21 cellular contexts compared by ENCODE assay signal in genomic region chr22:46484156-46484860, GRCh38. TPM values are rescaled to one million over a fixed set of nuclear protein-coding genes. Genes with fewer than 3 reads are reported as not detected.
DNase-seq lines count a peak whose midpoint lies in the region; ATAC-seq and TF ChIP-seq lines count a peak whose summit lies in the region.
"Had no signal": no experiment of that assay in that cellular context is flagged by ENCODE, and none has a peak within 500 bp of the region (broad histone marks: within the 10 kb centered on the region; RNA-seq: fewer than 3 reads in every experiment).

No MANE protein-coding gene starts in this region.

- H2AFZ ChIP-seq in mesenchymal stem cell (ENCODE audit: low read depth, low read length): no peak overlapping the region

- H2BK5ac ChIP-seq in mesenchymal stem cell (ENCODE audit: low read depth, low read length, poor library complexity, severe bottlenecking): peak overlapping the region; percentile 85

- TF ChIP-seq CTCF in HFFc6 (IDR thresholded peaks at IDR 0.05): no peak
- no peak for TF ChIP-seq CTCF in type B pancreatic cell (conservative IDR thresholded peaks at IDR 0.05)
- no peak for TF ChIP-seq CTCF in transverse colon (IDR thresholded peaks at IDR 0.05)

- no peak overlapping the region for H2BK120ac ChIP-seq in mesenchymal stem cell (ENCODE audit: low read depth, low read length)

- H3K36me3 ChIP-seq in mesenchymal stem cell (ENCODE audit: control insufficient read depth in 1 of 2, insufficient read depth in 2 of 2, low read depth in 1 of 2, low read length in 2 of 2) (no peaks in the 10 kb centered on the region), transverse colon (no peaks in the 10 kb centered on the region)
- H3K36me3 ChIP-seq: right lobe of liver had no signal

- intact Hi-C loops in transverse colon (cut with DNase I; ENCODE audit: low total_unique reads): no loop called here

- H3K36me3 Mint-ChIP-seq in HFFc6 (ENCODE audit: low read depth) (no peaks in the 10 kb centered on the region), type B pancreatic cell (peaks cover 3% of the 10 kb centered on the region)
- no peaks in the 10 kb centered on the region for H3K36me3 Mint-ChIP-seq in activated naive CD4-positive, alpha-beta T cell treated with anti-CD3 and anti-CD28 coated beads, Interleukin-2, amount 50 U/mL, for 72 hours
- H3K36me3 Mint-ChIP-seq: memory B cell; naive thymus-derived CD8-positive, alpha-beta T cell had no signal

- H3K27ac ChIP-seq in mesenchymal stem cell (ENCODE audit: low read length, poor library complexity, severe bottlenecking): peak overlapping the region; percentile 93
- H3K27ac ChIP-seq in transverse colon: no peak overlapping the region
- H3K27ac ChIP-seq: right lobe of liver had no signal

- no peak overlapping the region for H4K8ac ChIP-seq in mesenchymal stem cell (ENCODE audit: low read length)

- no peak for DNase-seq in HFFc6
- DNase-seq in dedifferentiated amniotic fluid mesenchymal stem cell (ENCODE audit: extremely low spot score): peak; percentile 24
- DNase-seq in mesenchymal stem cell: no peak
- no peak for DNase-seq in type B pancreatic cell (ENCODE audit: extremely low spot score, unreplicated experiment)
- DNase-seq in DMS53 (lab: John Stamatoyannopoulos, UW): no peak
- DNase-seq in transverse colon: no peak
- DNase-seq in activated naive CD4-positive, alpha-beta T cell treated with anti-CD3 and anti-CD28 coated beads, Interleukin-2, amount 50 U/mL, for 72 hours (ENCODE audit: low spot score in 2 of 2): no peak
- DNase-seq: activated naive CD4-positive, alpha-beta T cell treated with Interleukin-2 at 50 U/mL for 16 hours; activated T-cell treated with anti-CD3 and anti-CD28 coated beads, Interleukin-2, amount 50 U/mL, for 48 hours; caudate nucleus; DMS79 treated with DMSO at 0.1 percent for 48 hours; naive thymus-derived CD8-positive, alpha-beta T cell; NCI-H1048; NCI-H2029; NCI-H2227 treated with DMSO at 0.1 percent for 48 hours; NCI-H748 treated with DMSO at 0.1 percent for 48 hours; right lobe of liver; SW 1271 had no signal

- H3K9ac ChIP-seq in mesenchymal stem cell (ENCODE audit: low read length): no peak overlapping the region

- no peak overlapping the region for H3K23ac ChIP-seq in mesenchymal stem cell (ENCODE audit: low read length in 2 of 2)

- no peak for TF ChIP-seq POLR2A in transverse colon (IDR thresholded peaks at IDR 0.05)

- H2BK15ac ChIP-seq in mesenchymal stem cell (ENCODE audit: low read depth, poor library complexity, severe bottlenecking): no peak overlapping the region

- no peak for TF ChIP-seq EP300 in transverse colon (IDR thresholded peaks at IDR 0.05; ENCODE audit: low read depth)

- peak overlapping the region; percentile 94 for H2AK5ac ChIP-seq in mesenchymal stem cell (ENCODE audit: low read length, severe bottlenecking)

- H3K9me3 ChIP-seq in mesenchymal stem cell (ENCODE audit: control insufficient read depth, low read length): peaks cover 6% of the 10 kb centered on the region
- H3K9me3 ChIP-seq in transverse colon: no peaks in the 10 kb centered on the region
- H3K9me3 ChIP-seq: right lobe of liver had no signal

- WGBS in mesenchymal stem cell: 77% methylated on average over 16 of the region's 16 CpGs
- WGBS in transverse colon (ENCODE audit: low coverage in 1 of 2), 2 donors: 82 to 83% methylated on average over 3 to 12 of the region's 16 CpGs

- no peak overlapping the region for H3K4ac ChIP-seq in mesenchymal stem cell (ENCODE audit: low read depth in 1 of 2, low read length in 2 of 2)

- H3K4me1 ChIP-seq in mesenchymal stem cell (ENCODE audit: control insufficient read depth, insufficient read depth, low read depth, low read length) (peaks cover 38% of the 10 kb centered on the region), transverse colon (no peaks in the 10 kb centered on the region)
- H3K4me1 ChIP-seq: right lobe of liver had no signal

- H3K9me3 Mint-ChIP-seq in HFFc6 (no peaks in the 10 kb centered on the region), type B pancreatic cell (peaks cover 5% of the 10 kb centered on the region)
- no peaks in the 10 kb centered on the region for H3K9me3 Mint-ChIP-seq in activated naive CD4-positive, alpha-beta T cell treated with anti-CD3 and anti-CD28 coated beads, Interleukin-2, amount 50 U/mL, for 72 hours
- H3K9me3 Mint-ChIP-seq: memory B cell had no signal

- H3K18ac ChIP-seq in mesenchymal stem cell (ENCODE audit: low read depth in 1 of 2, low read length in 2 of 2): no peak overlapping the region

- no peak overlapping the region for H4K91ac ChIP-seq in mesenchymal stem cell (ENCODE audit: low read length)

- peak overlapping the region; percentile 68; the same call in 1 of the 2 replicates for H3K4me3 Mint-ChIP-seq in HFFc6
- no peak overlapping the region for H3K4me3 Mint-ChIP-seq in type B pancreatic cell
- H3K4me3 Mint-ChIP-seq: memory B cell; naive thymus-derived CD8-positive, alpha-beta T cell had no signal

- H3K4me1 Mint-ChIP-seq in HFFc6 (ENCODE audit: low read depth) (peaks cover 13% of the 10 kb centered on the region), type B pancreatic cell (ENCODE audit: unreplicated experiment) (peaks cover 33% of the 10 kb centered on the region)
- H3K4me1 Mint-ChIP-seq: memory B cell had no signal

- H3K4me3 ChIP-seq in mesenchymal stem cell (ENCODE audit: insufficient read depth in 1 of 2, low read depth in 1 of 2, low read length in 2 of 2) (no peak overlapping the region), transverse colon (no peak overlapping the region)
- H3K4me3 ChIP-seq: GM12878, right lobe of liver had no signal

- peak overlapping the region; percentile 86; the same call in 1 of the 2 replicates for H3K27ac Mint-ChIP-seq in HFFc6
- H3K27ac Mint-ChIP-seq in type B pancreatic cell: peak overlapping the region; percentile 80
- no peak overlapping the region for H3K27ac Mint-ChIP-seq in activated naive CD4-positive, alpha-beta T cell treated with anti-CD3 and anti-CD28 coated beads, Interleukin-2, amount 50 U/mL, for 72 hours
- H3K27ac Mint-ChIP-seq: memory B cell; naive thymus-derived CD8-positive, alpha-beta T cell had no signal

- no peak overlapping the region for H2BK12ac ChIP-seq in mesenchymal stem cell (ENCODE audit: low read length in 2 of 2)

- no peak for ATAC-seq in activated naive CD4-positive, alpha-beta T cell treated with anti-CD3 and anti-CD28 coated beads, Interleukin-2, amount 50 U/mL, for 72 hours
- ATAC-seq: naive thymus-derived CD8-positive, alpha-beta T cell; Right ventricle myocardium inferior had no signal

- in situ Hi-C loops in transverse colon (cut with MboI; ENCODE audit: low pct_ligation_motif_present in 1 of 4, low pct_unique_long_range_greater_than_20kb in 1 of 4, low sequenced_read_pairs in 3 of 4): no loop called here

- peak overlapping the region; percentile 3 for H3K4me2 ChIP-seq in mesenchymal stem cell (ENCODE audit: low read length, poor library complexity, severe bottlenecking)

- H3K79me1 ChIP-seq in mesenchymal stem cell (replicated peaks; ENCODE audit: low read length, poor library complexity, severe bottlenecking): peaks cover 30% of the 10 kb centered on the region

- H3K27me3 Mint-ChIP-seq in HFFc6 (ENCODE audit: insufficient read depth) (peaks cover 2% of the 10 kb centered on the region; the same call in 1 of the 2 replicates), type B pancreatic cell (peaks cover 7% of the 10 kb centered on the region)

- H3K27me3 ChIP-seq in mesenchymal stem cell (ENCODE audit: control insufficient read depth in 1 of 2, insufficient read depth in 1 of 2, low read length in 2 of 2): peaks cover 0 to 43% of the 10 kb centered on the region in 2 experiments
- no peaks in the 10 kb centered on the region for H3K27me3 ChIP-seq in transverse colon
- H3K27me3 ChIP-seq: right lobe of liver had no signal

- no peak overlapping the region for H3K14ac ChIP-seq in mesenchymal stem cell (ENCODE audit: low read length in 2 of 2)

RNA-seq across cellular contexts. Expression of gene CELSR1, which starts 53.1 kb away (rescaled TPM):
- total RNA-seq in HFFc6 (2021; fragmentation: NEBNext Ultra II Directional; extraction: Animal tissue kit (Norgen Biotek cat#: 25700)): 1 to 10 TPM; 4.7 to 8.2 (median 6.5) TPM
- polyA plus RNA-seq in mesenchymal stem cell (2013, experiment 1 of 2): 0.14 TPM
- 0.11 TPM for polyA plus RNA-seq in mesenchymal stem cell (2013, experiment 2 of 2)
- 27.8 and 67.1 TPM in 2 replicates for total RNA-seq in type B pancreatic cell (ENCODE audit: low replicate concordance)
- 1 to 10 TPM in 2 of 4 donors, under 1 TPM in 2; 0.96 to 2.5 (median 1.4) TPM for total RNA-seq in transverse colon
- total RNA-seq in activated naive CD4-positive, alpha-beta T cell treated with anti-CD3 and anti-CD28 coated beads, Interleukin-2, amount 50 U/mL, for 72 hours: 1 to 10 TPM in 1 of 2 donors, under 1 TPM in 1; 0.54 to 1.1 TPM

Comparison
In these comparisons a context has a peak if more than half of its experiments do, and no peak if none do; other contexts are left out.
1. H3K27ac Mint-ChIP-seq: peak in HFFc6 (single experiment) and type B pancreatic cell (single experiment); none in activated naive CD4-positive, alpha-beta T cell treated with anti-CD3 and anti-CD28 coated beads, Interleukin-2, amount 50 U/mL, for 72 hours (0 of 2).